Comparison of ENCODE assay signal across 2 cellular contexts in the genomic region with DNA sequence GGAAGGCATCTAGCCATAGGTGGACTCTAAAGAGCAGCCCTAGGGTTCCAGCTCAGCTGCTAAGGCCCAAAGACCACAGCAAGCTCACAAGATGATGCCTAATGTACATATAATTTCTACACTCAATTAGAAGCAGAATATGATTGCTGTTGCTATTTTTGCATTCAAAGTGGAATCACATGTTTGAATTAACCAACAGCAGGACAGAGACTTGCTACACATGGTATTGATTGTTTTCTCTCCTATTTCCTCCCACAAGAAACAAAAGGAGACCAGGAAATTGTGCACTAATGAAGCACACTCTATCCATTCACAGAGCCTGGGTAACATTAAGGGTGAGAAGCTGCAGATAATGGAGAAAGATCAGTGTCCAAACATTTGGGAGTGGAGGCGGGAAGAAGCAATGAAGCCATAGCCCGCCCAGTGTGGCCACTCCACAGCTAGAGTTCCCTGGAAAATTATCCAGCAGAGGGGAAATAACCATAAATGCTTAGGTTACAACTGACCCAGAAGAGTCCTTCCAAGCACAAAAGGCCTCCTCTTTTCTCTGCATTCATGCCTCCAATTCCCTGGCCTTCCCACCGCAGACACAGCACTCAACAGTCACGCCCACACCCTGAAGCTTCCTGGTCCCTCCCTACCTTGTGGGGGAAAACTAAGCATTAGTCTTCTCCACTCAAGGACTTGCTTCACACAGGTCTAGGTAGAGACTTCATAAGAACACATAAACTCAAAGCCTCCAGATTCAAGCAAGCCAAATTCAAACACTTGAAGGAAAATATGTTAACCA.
TF ChIP-seq lines count a peak whose summit lies in the region.

No MANE protein-coding gene starts in this region.

TF ChIP-seq in HCT116, 20 proteins besides CTCF, POLR2A, EP300 and RAD21 (continued from another document):
- 0 out of 2 replicates have a peak, but pooled peaks have one; percentile 17 for TF ChIP-seq EGR1 (IDR thresholded peaks at IDR 0.05; ENCODE audit: low read depth)

TF ChIP-seq in SK-N-SH, 30 proteins besides CTCF, POLR2A, EP300 and RAD21 (continued from another document):
- TF ChIP-seq, protein P1, sequence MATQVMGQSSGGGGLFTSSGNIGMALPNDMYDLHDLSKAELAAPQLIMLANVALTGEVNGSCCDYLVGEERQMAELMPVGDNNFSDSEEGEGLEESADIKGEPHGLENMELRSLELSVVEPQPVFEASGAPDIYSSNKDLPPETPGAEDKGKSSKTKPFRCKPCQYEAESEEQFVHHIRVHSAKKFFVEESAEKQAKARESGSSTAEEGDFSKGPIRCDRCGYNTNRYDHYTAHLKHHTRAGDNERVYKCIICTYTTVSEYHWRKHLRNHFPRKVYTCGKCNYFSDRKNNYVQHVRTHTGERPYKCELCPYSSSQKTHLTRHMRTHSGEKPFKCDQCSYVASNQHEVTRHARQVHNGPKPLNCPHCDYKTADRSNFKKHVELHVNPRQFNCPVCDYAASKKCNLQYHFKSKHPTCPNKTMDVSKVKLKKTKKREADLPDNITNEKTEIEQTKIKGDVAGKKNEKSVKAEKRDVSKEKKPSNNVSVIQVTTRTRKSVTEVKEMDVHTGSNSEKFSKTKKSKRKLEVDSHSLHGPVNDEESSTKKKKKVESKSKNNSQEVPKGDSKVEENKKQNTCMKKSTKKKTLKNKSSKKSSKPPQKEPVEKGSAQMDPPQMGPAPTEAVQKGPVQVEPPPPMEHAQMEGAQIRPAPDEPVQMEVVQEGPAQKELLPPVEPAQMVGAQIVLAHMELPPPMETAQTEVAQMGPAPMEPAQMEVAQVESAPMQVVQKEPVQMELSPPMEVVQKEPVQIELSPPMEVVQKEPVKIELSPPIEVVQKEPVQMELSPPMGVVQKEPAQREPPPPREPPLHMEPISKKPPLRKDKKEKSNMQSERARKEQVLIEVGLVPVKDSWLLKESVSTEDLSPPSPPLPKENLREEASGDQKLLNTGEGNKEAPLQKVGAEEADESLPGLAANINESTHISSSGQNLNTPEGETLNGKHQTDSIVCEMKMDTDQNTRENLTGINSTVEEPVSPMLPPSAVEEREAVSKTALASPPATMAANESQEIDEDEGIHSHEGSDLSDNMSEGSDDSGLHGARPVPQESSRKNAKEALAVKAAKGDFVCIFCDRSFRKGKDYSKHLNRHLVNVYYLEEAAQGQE (IDR thresholded peaks at IDR 0.05; ENCODE audit: low read depth, low read length): no peak
- TF ChIP-seq RCOR1 (IDR thresholded peaks at IDR 0.05; ENCODE audit: low read length): no peak
- no peak for TF ChIP-seq NRF1 (IDR thresholded peaks at IDR 0.05; ENCODE audit: low read depth, low read length)
- TF ChIP-seq FOSL2 (IDR thresholded peaks at IDR 0.05; ENCODE audit: borderline replicate concordance, low read depth): no peak
